9 cellular contexts compared by ENCODE assay signal in genomic region chr10:93703066-93703465, GRCh38. TPM values are rescaled to one million over a fixed set of nuclear protein-coding genes. Genes with fewer than 3 reads are reported as not detected.
DNase-seq lines count a peak whose midpoint lies in the region; ATAC-seq and TF ChIP-seq lines count a peak whose summit lies in the region.
"Had no signal": no experiment of that assay in that cellular context is flagged by ENCODE, and none has a peak within 500 bp of the region (broad histone marks: within the 10 kb centered on the region; RNA-seq: fewer than 3 reads in every experiment).

No MANE protein-coding gene starts in this region.

- H3K27ac Mint-ChIP-seq in activated naive CD4-positive, alpha-beta T cell treated with anti-CD3 and anti-CD28 coated beads for 36 hours = no peak overlapping the region
- no peak overlapping the region for H3K27ac Mint-ChIP-seq in natural killer cell

- DNase-seq in ELR (ENCODE audit: low read depth) (peak; percentile 28), SHP77 treated with DMSO at 0.1 percent for 48 hours (lab: John Stamatoyannopoulos, UW) (peak; percentile 43), heart right ventricle (peak in 1 of 2 donors; percentile 4), spleen (no peak), natural killer cell (no peak)
- no peak for DNase-seq in activated naive CD4-positive, alpha-beta T cell treated with anti-CD3 and anti-CD28 coated beads for 36 hours
- no peak for DNase-seq in activated effector memory CD4-positive, alpha-beta T cell treated with Interleukin-2 at 50 U/mL for 16 hours

- TF ChIP-seq CTCF in heart right ventricle (IDR thresholded peaks at IDR 0.05) (no peak), spleen (IDR thresholded peaks at IDR 0.05 in 8 of 11, conservative IDR thresholded peaks at IDR 0.05 in 3 of 11) (no peak), natural killer cell (IDR thresholded peaks at IDR 0.05) (no peak)

- H3K27ac ChIP-seq in heart right ventricle (peak overlapping the region; percentile 42 to 95 (median 85)), spleen (peak overlapping the region; percentile 70 to 89 (median 85))

- 3 to 5% methylated on average over 12 of the region's 12 CpGs for WGBS in heart right ventricle, 2 donors
- WGBS in spleen, 5 donors = 1 to 4% (median 2%) methylated on average over 12 of the region's 12 CpGs

- H3K4me3 ChIP-seq in heart right ventricle (peak overlapping the region; percentile 49 to 93 (median 70)), spleen (peak overlapping the region; percentile 49 to 74 (median 64))

- H3K27me3 Mint-ChIP-seq in activated naive CD4-positive, alpha-beta T cell treated with anti-CD3 and anti-CD28 coated beads for 36 hours (ENCODE audit: low read depth) = no peaks in the 10 kb centered on the region
- H3K27me3 Mint-ChIP-seq in natural killer cell (ENCODE audit: low read depth in 2 of 2) = peaks cover 10 to 14% of the 10 kb centered on the region in 2 donors

- H3K4me1 ChIP-seq in heart right ventricle (peaks cover 0 to 27% (median 15%) of the 10 kb centered on the region in 9 donors), spleen (peaks cover 14 to 51% (median 35%) of the 10 kb centered on the region in 6 donors)

- H3K4me3 Mint-ChIP-seq in activated naive CD4-positive, alpha-beta T cell treated with anti-CD3 and anti-CD28 coated beads for 36 hours = no peak overlapping the region
- H3K4me3 Mint-ChIP-seq in natural killer cell = no peak overlapping the region

- no peaks in the 10 kb centered on the region for H3K9me3 Mint-ChIP-seq in activated naive CD4-positive, alpha-beta T cell treated with anti-CD3 and anti-CD28 coated beads for 36 hours
- H3K9me3 Mint-ChIP-seq in natural killer cell = no peaks in the 10 kb centered on the region

- CTCF ChIA-PET in activated naive CD4-positive, alpha-beta T cell treated with anti-CD3 and anti-CD28 coated beads for 36 hours (lab: Charles Lee) = interaction anchor here (0.9 to 3.1 kb wide), 5 partner anchors 108 to 221 kb away, joined by 3 to 20 read pairs (median 3); no protein-coding TSS in a partner anchor

- H3K27me3 ChIP-seq in heart right ventricle (peaks cover 0 to 5% (median 0%) of the 10 kb centered on the region in 7 donors), spleen (replicated peaks in 1 of 7) (no peaks in the 10 kb centered on the region)

- TF ChIP-seq POLR2A in spleen (IDR thresholded peaks at IDR 0.05) = no peak

- intact Hi-C loops in heart right ventricle (cut with DNase I) = loop anchor here in 5 of 10 donors (5.0 to 10.0 kb wide), 2 partner anchors 112 to 114 kb away; no protein-coding TSS in a partner anchor
- intact Hi-C loops in spleen (cut with DNase I; ENCODE audit: low total_unique reads) = loop anchor here (5.0 kb wide), 1 partner anchor 114 kb away; no protein-coding TSS in a partner anchor
- intact Hi-C loops in activated naive CD4-positive, alpha-beta T cell treated with anti-CD3 and anti-CD28 coated beads for 36 hours (cut with micrococcal nuclease) = loop anchor here (2.0 to 10.0 kb wide), 6 partner anchors 326 to 1532 kb away; partner anchors contain the start of genes HELLS and KIF11
- intact Hi-C loops in natural killer cell (cut with micrococcal nuclease) = loop anchor here (2.0 to 5.0 kb wide), 2 partner anchors 206 to 660 kb away; partner anchors contain the start of genes CEP55 and NOC3L

- peaks cover 3% of the 10 kb centered on the region for H3K36me3 Mint-ChIP-seq in activated naive CD4-positive, alpha-beta T cell treated with anti-CD3 and anti-CD28 coated beads for 36 hours (ENCODE audit: low read depth)
- no peaks in the 10 kb centered on the region for H3K36me3 Mint-ChIP-seq in natural killer cell

- H3K9me3 ChIP-seq in heart right ventricle = no peaks in the 10 kb centered on the region
- no peaks in the 10 kb centered on the region for H3K9me3 ChIP-seq in spleen

- ATAC-seq in HG02759 (IDR thresholded peaks at IDR 0.05; ENCODE audit: unreplicated experiment) = peak; percentile 6
- ATAC-seq in heart right ventricle = peak in 4 of 8 donors; percentile 10 to 55 (median 30)
- no peak for ATAC-seq in natural killer cell

- peaks cover 22% of the 10 kb centered on the region for H3K4me1 Mint-ChIP-seq in activated naive CD4-positive, alpha-beta T cell treated with anti-CD3 and anti-CD28 coated beads for 36 hours (ENCODE audit: low read depth)
- peaks cover 7 to 11% of the 10 kb centered on the region in 2 donors for H3K4me1 Mint-ChIP-seq in natural killer cell

- H3K36me3 ChIP-seq in heart right ventricle (peaks cover 0 to 21% (median 14%) of the 10 kb centered on the region in 9 donors), spleen (peaks cover 0 to 19% (median 13%) of the 10 kb centered on the region in 6 donors)

RNA-seq across cellular contexts. Expression of gene FRA10AC1, which starts 0.7 kb away (rescaled TPM):
- total RNA-seq in heart right ventricle (10 to 100 TPM in 7 of 10 donors, 1 to 10 TPM in 3; 7.7 to 24.5 (median 15.5) TPM), spleen (10 to 100 TPM; 13.0 to 99.5 (median 20.4) TPM), natural killer cell (10 to 100 TPM in 2 of 3 donors, 1 to 10 TPM in 1; 8.3 to 18.7 (median 12.9) TPM)
- polyA plus RNA-seq in heart right ventricle (10 to 100 TPM in 1 of 2 donors, 1 to 10 TPM in 1; 8.2 to 23.7 TPM), spleen (10 to 100 TPM in 2 of 3 donors, 1 to 10 TPM in 1; 9.9 to 11.2 (median 10.5) TPM)
- 10 to 100 TPM; 24.5 to 25.0 TPM for total RNA-seq in activated naive CD4-positive, alpha-beta T cell treated with anti-CD3 and anti-CD28 coated beads for 36 hours

RNA-seq across cellular contexts. Expression of gene LGI1, which starts 54.7 kb away (rescaled TPM):
- total RNA-seq in heart right ventricle (under 1 TPM in 5 of 10 donors, not detected in 5; 0.38 to 0.68 (median 0.45) TPM), spleen (not detected), natural killer cell (not detected)
- polyA plus RNA-seq in heart right ventricle (under 1 TPM in 1 of 2 donors, not detected in 1; 0.03 TPM), spleen (under 1 TPM in 1 of 3 donors, not detected in 2; 0.16 TPM)
- total RNA-seq in activated naive CD4-positive, alpha-beta T cell treated with anti-CD3 and anti-CD28 coated beads for 36 hours = not detected
- total RNA-seq: pulmonary artery endothelial cell had no signal

Comparison
In these comparisons a context has a peak if more than half of its experiments do, and no peak if none do; other contexts are left out.
1. DNase-seq: peak in ELR (single experiment) and SHP77 treated with DMSO at 0.1 percent for 48 hours (single experiment); none in spleen (single experiment), activated naive CD4-positive, alpha-beta T cell treated with anti-CD3 and anti-CD28 coated beads for 36 hours (single experiment), activated effector memory CD4-positive, alpha-beta T cell treated with Interleukin-2 at 50 U/mL for 16 hours (single experiment) and natural killer cell (single experiment).